6 cellular contexts compared by ENCODE assay signal in genomic region chr14:19402097-19402496, GRCh38. TPM values are rescaled to one million over a fixed set of nuclear protein-coding genes. Genes with fewer than 3 reads are reported as not detected.
"Had no signal": no experiment of that assay in that cellular context is flagged by ENCODE, and none has a peak within 500 bp of the region (broad histone marks: within the 10 kb centered on the region; RNA-seq: fewer than 3 reads in every experiment).

No MANE protein-coding gene starts in this region.

RNA-seq across cellular contexts. Expression of gene POTEG, which starts 32.0 kb away (rescaled TPM):
- total RNA-seq: GM23248, GM23338, H1, H7, H9, HFFc6 had no signal
- polyA plus RNA-seq: GM23248, GM23338, H1 had no signal
